9 cellular contexts compared by ENCODE assay signal in the genomic region with DNA sequence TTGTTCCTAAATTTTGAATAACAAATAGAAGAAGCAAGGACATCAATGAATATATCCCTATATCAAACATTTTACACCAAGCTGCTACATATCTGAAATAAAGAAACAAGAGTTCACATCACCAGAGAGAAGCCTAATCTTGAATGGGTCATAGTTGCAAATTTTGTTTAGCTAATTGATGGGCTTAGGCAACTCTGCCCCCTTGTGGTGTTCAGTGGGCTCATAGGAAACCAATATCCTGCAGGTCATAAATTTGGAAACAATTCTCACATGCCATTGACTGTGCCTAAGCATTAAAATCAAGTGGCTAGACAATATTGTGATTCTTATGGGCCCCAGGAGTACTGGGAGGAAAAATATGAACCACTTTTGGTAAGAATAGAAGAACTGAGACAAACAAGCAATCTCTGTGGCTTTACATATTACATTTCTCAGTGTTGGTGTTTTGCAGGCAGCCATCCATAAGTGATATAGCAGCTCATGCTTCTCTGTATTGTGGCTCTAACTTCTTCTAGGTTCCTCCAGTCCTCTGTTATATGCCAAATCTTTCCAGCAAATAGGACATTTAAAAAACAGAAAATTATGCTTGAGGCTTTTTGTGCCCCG.
A peak's percentile ranks its signal among the peaks of the same experiment; 100 is the strongest.
DNase-seq lines count a peak whose midpoint lies in the region; ATAC-seq, FAIRE-seq and TF ChIP-seq lines count a peak whose summit lies in the region.
"Had no signal": no experiment of that assay in that cellular context is flagged by ENCODE, and none has a peak within 500 bp of the region (broad histone marks: within the 10 kb centered on the region; RNA-seq: fewer than 3 reads in every experiment).

No MANE protein-coding gene starts in this region.

- H3K27me3 ChIP-seq in astrocyte (ENCODE audit: insufficient read depth, low read length) (no peaks in the 10 kb centered on the region), left lung (no peaks in the 10 kb centered on the region)

- H3K27me3 Mint-ChIP-seq in astrocyte (ENCODE audit: low read depth, unreplicated experiment), result no peaks in the 10 kb centered on the region
- H3K27me3 Mint-ChIP-seq: central memory CD8-positive, alpha-beta T cell had no signal

- no peak overlapping the region for H3K27ac Mint-ChIP-seq in astrocyte (ENCODE audit: unreplicated experiment)

- H3K36me3 Mint-ChIP-seq in astrocyte (ENCODE audit: low read depth, unreplicated experiment), result no peaks in the 10 kb centered on the region

- H3K4me1 ChIP-seq in astrocyte (ENCODE audit: insufficient read depth, low read length) (no peaks in the 10 kb centered on the region), left lung (no peaks in the 10 kb centered on the region)

- no peak overlapping the region for H3K4me2 ChIP-seq in astrocyte (ENCODE audit: low read length)

- no peak overlapping the region for H2AFZ ChIP-seq in astrocyte (ENCODE audit: low read depth, low read length)

- ATAC-seq in HG02885 (IDR thresholded peaks at IDR 0.05; ENCODE audit: poor library complexity, unreplicated experiment) (peak; percentile 75), left lung (peak; percentile 47), omental fat pad (ENCODE audit: low FRiP score) (no peak)

- H3K4me3 ChIP-seq in astrocyte (ENCODE audit: insufficient read depth, low read depth, low read length) (no peak overlapping the region), left lung (no peak overlapping the region)

- TF ChIP-seq CTCF in astrocyte (IDR thresholded peaks at IDR 0.05; ENCODE audit: insufficient read depth, low read depth, low read length) (peak; percentile 78), left lung (IDR thresholded peaks at IDR 0.05) (peak; percentile 30 to 36), omental fat pad (IDR thresholded peaks at IDR 0.05) (no peak)

- H4K20me1 ChIP-seq in astrocyte (ENCODE audit: insufficient read depth, low read length), result no peaks in the 10 kb centered on the region

- H3K9me3 Mint-ChIP-seq in astrocyte (ENCODE audit: unreplicated experiment), result no peaks in the 10 kb centered on the region

- no peak overlapping the region for H3K4me3 Mint-ChIP-seq in astrocyte (ENCODE audit: unreplicated experiment)
- H3K4me3 Mint-ChIP-seq: central memory CD8-positive, alpha-beta T cell had no signal

- H3K36me3 ChIP-seq in astrocyte (ENCODE audit: insufficient read depth, low read length), result no peaks in the 10 kb centered on the region
- H3K36me3 ChIP-seq in left lung, result no peaks in the 10 kb centered on the region

- DNase-seq in stimulated activated CD4-positive, alpha-beta T cell treated with anti-CD3 and anti-CD28 coated beads, Interleukin-15, amount 100 ng/mL, for 24 hours, result peak; percentile 13
- no peak for DNase-seq in stimulated activated CD4-positive, alpha-beta T cell treated with anti-CD3 and anti-CD28 coated beads, Interleukin-1b, Interleukin-23, amount 100 ng/mL, for 48 hours
- DNase-seq in NCI-H2171 treated with DMSO at 0.1 percent for 48 hours (lab: John Stamatoyannopoulos, UW) (peak; percentile 58), astrocyte (ENCODE audit: low read depth) (no peak), left lung (no peak), omental fat pad (ENCODE audit: low spot score) (no peak), C1 segment of cervical spinal cord (lab: John Stamatoyannopoulos, UW) (no peak)

- no peak for FAIRE-seq in astrocyte (lab: Jason Lieb, UNC)

- H3K79me2 ChIP-seq in astrocyte (ENCODE audit: insufficient read depth, low read length), result no peaks in the 10 kb centered on the region

- H3K9me3 ChIP-seq in astrocyte (ENCODE audit: insufficient read depth, low read depth, low read length) (no peaks in the 10 kb centered on the region), left lung (no peaks in the 10 kb centered on the region)

- no peak overlapping the region for H3K9ac ChIP-seq in astrocyte (ENCODE audit: low read length)

- intact Hi-C loops in left lung (cut with DNase I), result no loop called here

- no peaks in the 10 kb centered on the region for H3K4me1 Mint-ChIP-seq in astrocyte (ENCODE audit: low read depth, unreplicated experiment)
- H3K4me1 Mint-ChIP-seq: central memory CD8-positive, alpha-beta T cell had no signal

- H3K27ac ChIP-seq in astrocyte (ENCODE audit: low read depth, low read length) (no peak overlapping the region), left lung (no peak overlapping the region)

Comparison
In these comparisons a context has a peak if more than half of its experiments do, and no peak if none do; other contexts are left out.
1. DNase-seq: peak in stimulated activated CD4-positive, alpha-beta T cell treated with anti-CD3 and anti-CD28 coated beads, Interleukin-15, amount 100 ng/mL, for 24 hours (single experiment) and NCI-H2171 treated with DMSO at 0.1 percent for 48 hours (single experiment); none in stimulated activated CD4-positive, alpha-beta T cell treated with anti-CD3 and anti-CD28 coated beads, Interleukin-1b, Interleukin-23, amount 100 ng/mL, for 48 hours (single experiment), astrocyte (single experiment), left lung (0 of 2), omental fat pad (single experiment) and C1 segment of cervical spinal cord (0 of 14).
2. CTCF ChIP-seq: peak in astrocyte (single experiment) and left lung (2 of 2); none in omental fat pad (0 of 3).